ENCODE assay signal across 28 cellular contexts in the genomic region with DNA sequence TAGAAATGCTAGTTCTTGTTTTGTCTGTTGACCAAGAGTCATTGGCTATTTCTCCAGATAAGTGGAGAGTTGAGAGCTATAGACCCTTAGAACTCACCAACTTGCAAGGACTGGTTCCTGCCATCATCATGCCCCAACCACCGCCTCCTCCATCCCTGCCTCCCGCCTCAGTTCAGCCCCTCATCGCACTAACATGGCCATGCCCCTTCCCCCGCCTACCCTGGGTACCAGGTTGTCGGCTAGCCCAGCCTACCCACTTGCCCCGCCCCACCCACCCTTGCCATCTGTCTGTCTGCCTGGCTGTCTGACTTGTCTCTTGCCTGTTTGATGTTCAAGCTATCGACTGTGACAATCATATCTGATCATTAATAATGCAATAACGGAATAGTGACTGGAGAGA.
"Had no signal": no experiment of that assay in that cellular context is flagged by ENCODE, and none has a peak within 500 bp of the region (broad histone marks: within the 10 kb centered on the region; RNA-seq: fewer than 3 reads in every experiment).

No MANE protein-coding gene starts in this region.

- H3K4me1 Mint-ChIP-seq: activated CD4-positive, alpha-beta T cell treated with anti-CD3 and anti-CD28 coated beads for 36 hours; activated CD4-positive, alpha-beta T cell treated with anti-CD3 and anti-CD28 coated beads, Interleukin-2, amount 10 ng/mL, durations not matched to agents 24 days and 14 days; activated CD8-positive, alpha-beta memory T cell treated with anti-CD3 and anti-CD28 coated beads, Interleukin-2, amount 10 ng/mL, durations not matched to agents 7 days and 5 days; central memory CD8-positive, alpha-beta T cell had no signal

- H3K27me3 Mint-ChIP-seq: activated naive CD8-positive, alpha-beta T cell had no signal

- H3K27ac Mint-ChIP-seq: activated CD4-positive, alpha-beta memory T cell treated with anti-CD3 and anti-CD28 coated beads for 36 hours; activated CD4-positive, alpha-beta T cell treated with anti-CD3 and anti-CD28 coated beads for 36 hours; activated CD4-positive, alpha-beta T cell treated with anti-CD3 and anti-CD28 coated beads, Interleukin-2, amount 10 ng/mL, durations not matched to agents 24 days and 14 days; activated CD8-positive, alpha-beta memory T cell treated with anti-CD3 and anti-CD28 coated beads, Interleukin-2, amount 10 ng/mL, durations not matched to agents 7 days and 5 days; activated CD8-positive, alpha-beta T cell treated with anti-CD3 and anti-CD28 coated beads, Interleukin-2, amount 10 ng/mL, durations not matched to agents 7 days and 5 days; activated naive CD8-positive, alpha-beta T cell; activated T-cell treated with anti-CD3 and anti-CD28 coated beads, Interleukin-2, amount 50 U/mL, for 72 hours had no signal

- H3K4me3 ChIP-seq: body of pancreas, esophagus squamous epithelium, gastroesophageal sphincter, heart right ventricle, hepatocyte had no signal

- H3K79me2 ChIP-seq: hepatocyte had no signal

- H3K9me3 Mint-ChIP-seq: activated CD4-positive, alpha-beta memory T cell treated with anti-CD3 and anti-CD28 coated beads for 36 hours; activated CD4-positive, alpha-beta T cell treated with anti-CD3 and anti-CD28 coated beads, Interleukin-2, amount 10 ng/mL, durations not matched to agents 24 days and 14 days; activated T-cell treated with anti-CD3 and anti-CD28 coated beads, Interleukin-2, amount 50 U/mL, for 72 hours; central memory CD8-positive, alpha-beta T cell had no signal

- ATAC-seq: activated CD4-positive, alpha-beta T cell treated with anti-CD3 and anti-CD28 coated beads for 36 hours; activated CD8-positive, alpha-beta memory T cell treated with anti-CD3 and anti-CD28 coated beads, Interleukin-2, amount 10 ng/mL, durations not matched to agents 7 days and 5 days; activated CD8-positive, alpha-beta T cell treated with anti-CD3 and anti-CD28 coated beads, Interleukin-2, amount 10 ng/mL, durations not matched to agents 7 days and 5 days; activated T-cell treated with anti-CD3 and anti-CD28 coated beads, Interleukin-2, amount 50 U/mL, for 72 hours; body of pancreas had no signal

- H3K36me3 ChIP-seq: esophagus squamous epithelium, gastroesophageal sphincter, heart right ventricle had no signal

- H2AFZ ChIP-seq: hepatocyte had no signal

- DNase-seq: activated CD4-positive, alpha-beta memory T cell treated with anti-CD3 and anti-CD28 coated beads for 36 hours; activated CD4-positive, alpha-beta T cell treated with anti-CD3 and anti-CD28 coated beads for 36 hours; activated CD4-positive, alpha-beta T cell treated with anti-CD3 and anti-CD28 coated beads, Interleukin-2, amount 10 ng/mL, durations not matched to agents 24 days and 14 days; activated CD4-positive, CD25-positive, alpha-beta regulatory T cell; activated CD4-positive, CD25-positive, alpha-beta regulatory T cell treated with anti-CD3 and anti-CD28 coated beads, Interleukin-2, amount 50 U/mL, for 72 hours; activated CD8-positive, alpha-beta memory T cell treated with anti-CD3 and anti-CD28 coated beads, Interleukin-2, amount 10 ng/mL, durations not matched to agents 7 days and 5 days; activated CD8-positive, alpha-beta memory T cell treated with anti-CD3 and anti-CD28 coated beads, Interleukin-2, amount 50 U/mL, for 4 hours; activated CD8-positive, alpha-beta T cell treated with anti-CD3 and anti-CD28 coated beads, Interleukin-2, amount 10 ng/mL, durations not matched to agents 7 days and 5 days; activated gamma-delta T cell treated with Interleukin-2 at 50 U/mL for 16 hours; activated naive CD4-positive, alpha-beta T cell treated with anti-CD3 and anti-CD28 coated beads, Interleukin-2, amount 50 U/mL, for 16 hours; activated naive CD4-positive, alpha-beta T cell treated with Interleukin-2 at 50 U/mL for 16 hours; activated T-cell treated with anti-CD3 and anti-CD28 coated beads, Interleukin-2, amount 50 U/mL, for 1 hour; activated T-cell treated with anti-CD3 and anti-CD28 coated beads, Interleukin-2, amount 50 U/mL, for 72 hours; amniotic stem cell; aorta; body of pancreas; cortex of kidney; dermis blood vessel endothelial cell; effector CD8-positive, alpha-beta T cell; esophagus squamous epithelium; foreskin melanocyte; heart right ventricle; T-helper 2 cell had no signal

- H3K27me3 ChIP-seq: body of pancreas had no signal

- H3K4me3 Mint-ChIP-seq: activated CD4-positive, alpha-beta memory T cell treated with anti-CD3 and anti-CD28 coated beads for 36 hours; activated CD4-positive, alpha-beta T cell treated with anti-CD3 and anti-CD28 coated beads for 36 hours; activated CD4-positive, alpha-beta T cell treated with anti-CD3 and anti-CD28 coated beads, Interleukin-2, amount 10 ng/mL, durations not matched to agents 24 days and 14 days; activated CD8-positive, alpha-beta memory T cell treated with anti-CD3 and anti-CD28 coated beads, Interleukin-2, amount 10 ng/mL, durations not matched to agents 7 days and 5 days; activated CD8-positive, alpha-beta T cell treated with anti-CD3 and anti-CD28 coated beads, Interleukin-2, amount 10 ng/mL, durations not matched to agents 7 days and 5 days; activated naive CD8-positive, alpha-beta T cell; activated T-cell treated with anti-CD3 and anti-CD28 coated beads, Interleukin-2, amount 50 U/mL, for 72 hours; central memory CD8-positive, alpha-beta T cell had no signal

- H3K9me3 ChIP-seq: body of pancreas, esophagus squamous epithelium, gastroesophageal sphincter, heart right ventricle had no signal

- H3K4me1 ChIP-seq: body of pancreas, gastroesophageal sphincter had no signal

- H3K36me3 Mint-ChIP-seq: activated CD4-positive, alpha-beta memory T cell treated with anti-CD3 and anti-CD28 coated beads for 36 hours; activated CD8-positive, alpha-beta memory T cell treated with anti-CD3 and anti-CD28 coated beads, Interleukin-2, amount 10 ng/mL, durations not matched to agents 7 days and 5 days; activated naive CD8-positive, alpha-beta T cell had no signal

- H3K4me2 ChIP-seq: hepatocyte had no signal

- H3K27ac ChIP-seq: body of pancreas, epithelial cell of prostate, esophagus squamous epithelium, gastroesophageal sphincter, heart right ventricle, hepatocyte had no signal
